ENCODE assay signal across 8 cellular contexts in the genomic region with DNA sequence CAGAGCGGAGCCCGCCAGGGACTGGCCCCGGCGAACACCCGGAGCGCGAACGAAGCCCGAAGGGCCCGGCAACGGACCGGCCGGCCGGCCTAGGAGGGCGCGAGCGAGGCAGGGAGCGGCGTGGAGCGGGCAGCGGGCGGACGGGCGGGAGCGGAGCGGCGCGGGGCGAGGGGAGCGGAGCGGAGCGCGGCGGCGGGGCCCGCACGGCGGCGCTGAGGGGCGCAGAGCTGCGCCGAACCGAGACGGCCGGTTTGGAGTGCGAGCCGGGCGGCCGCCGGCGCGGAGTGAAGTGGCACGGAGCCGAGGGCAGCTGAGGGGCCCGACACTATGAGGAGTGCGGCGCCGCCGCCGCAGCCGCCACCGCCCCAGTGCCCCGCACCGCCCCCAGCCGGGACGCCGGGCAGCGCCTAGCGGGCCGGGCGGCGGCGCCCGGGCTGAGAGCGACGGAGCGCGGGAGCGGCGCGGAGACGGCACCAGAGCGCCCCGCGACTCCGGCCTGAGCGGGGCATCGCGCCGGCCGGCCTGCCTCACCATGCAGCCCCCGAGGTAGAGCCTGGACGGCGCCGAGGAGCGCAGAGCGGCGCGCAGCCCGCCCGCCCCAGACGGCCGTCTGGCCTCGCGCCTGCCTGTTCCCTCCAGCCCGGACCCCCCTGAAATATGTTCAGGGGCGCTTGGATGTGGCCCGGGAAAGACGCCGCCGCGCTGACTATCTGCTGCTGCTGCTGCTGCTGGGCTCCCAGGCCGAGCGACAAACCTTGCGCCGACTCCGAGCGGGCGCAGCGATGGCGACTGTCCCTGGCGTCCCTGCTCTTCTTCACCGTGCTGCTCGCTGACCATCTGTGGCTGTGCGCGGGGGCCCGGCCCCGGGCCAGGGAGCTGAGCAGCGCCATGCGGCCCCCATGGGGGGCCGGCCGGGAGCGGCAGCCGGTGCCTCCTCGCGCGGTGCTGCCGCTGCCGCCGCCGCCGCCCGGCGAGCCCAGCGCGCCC. TPM values are rescaled to one million over a fixed set of nuclear protein-coding genes. Genes with fewer than 3 reads are reported as not detected.
A peak's percentile ranks its signal among the peaks of the same experiment; 100 is the strongest.
DNase-seq lines count a peak whose midpoint lies in the region; ATAC-seq and TF ChIP-seq lines count a peak whose summit lies in the region.

No MANE protein-coding gene starts in this region.

- DNase-seq in DMS 273 (lab: John Stamatoyannopoulos, UW; ENCODE audit: unreplicated experiment) (peak; percentile 69), DMS 273 treated with DMSO at 0.1 percent for 48 hours (lab: John Stamatoyannopoulos, UW) (no peak), smooth muscle cell (lab: John Stamatoyannopoulos, UW; ENCODE audit: unreplicated experiment) (no peak), T-helper 9 cell (no peak)

- H3K4me3 ChIP-seq in iPS-11a (ENCODE audit: low read depth, low read length) (peak overlapping the region; percentile 45), smooth muscle cell (peak overlapping the region; percentile 48)

- WGBS in smooth muscle cell (ENCODE audit: low lambda C conversion rate), result 29% methylated on average over 108 of the region's 146 CpGs

- H3K4me2 ChIP-seq in smooth muscle cell, result peak overlapping the region; percentile 87

- H3F3A ChIP-seq in smooth muscle cell (ENCODE audit: low read depth), result no peaks in the 10 kb centered on the region

- no peaks in the 10 kb centered on the region for H3K4me1 ChIP-seq in smooth muscle cell (ENCODE audit: low read depth)

- H3K9ac ChIP-seq in smooth muscle cell (ENCODE audit: low read depth), result no peak overlapping the region

- no peaks in the 10 kb centered on the region for H3K36me3 ChIP-seq in smooth muscle cell (ENCODE audit: low read depth)

- no peak for TF ChIP-seq CTCF in smooth muscle cell (IDR thresholded peaks at IDR 0.05; ENCODE audit: borderline replicate concordance, insufficient read depth, poor library complexity, severe bottlenecking)

- no peaks in the 10 kb centered on the region for H4K20me1 ChIP-seq in smooth muscle cell (ENCODE audit: low read depth)

- H2AFZ ChIP-seq in smooth muscle cell (ENCODE audit: low read depth), result no peak overlapping the region

- H3K27me3 ChIP-seq in smooth muscle cell (ENCODE audit: low read depth), result peaks cover 24% of the 10 kb centered on the region

- ATAC-seq in SK-N-SH treated with all-trans-retinoic acid at 6 μM for 48 hours (peak; percentile 30), GM18498 (IDR thresholded peaks at IDR 0.05; ENCODE audit: unreplicated experiment) (no peak), HG03565 (IDR thresholded peaks at IDR 0.05; ENCODE audit: unreplicated experiment) (no peak)

- no peaks in the 10 kb centered on the region for H3K9me3 ChIP-seq in smooth muscle cell (replicated peaks; ENCODE audit: low read depth)

- H3K27ac ChIP-seq in smooth muscle cell (ENCODE audit: low read depth), result no peak overlapping the region

- no peaks in the 10 kb centered on the region for H3K79me2 ChIP-seq in smooth muscle cell (ENCODE audit: low read depth)

TF ChIP-seq in SK-N-SH treated with all-trans-retinoic acid at 6 μM for 48 hours, 23 proteins besides CTCF, POLR2A, EP300 and RAD21:
- TF ChIP-seq, protein P1, sequence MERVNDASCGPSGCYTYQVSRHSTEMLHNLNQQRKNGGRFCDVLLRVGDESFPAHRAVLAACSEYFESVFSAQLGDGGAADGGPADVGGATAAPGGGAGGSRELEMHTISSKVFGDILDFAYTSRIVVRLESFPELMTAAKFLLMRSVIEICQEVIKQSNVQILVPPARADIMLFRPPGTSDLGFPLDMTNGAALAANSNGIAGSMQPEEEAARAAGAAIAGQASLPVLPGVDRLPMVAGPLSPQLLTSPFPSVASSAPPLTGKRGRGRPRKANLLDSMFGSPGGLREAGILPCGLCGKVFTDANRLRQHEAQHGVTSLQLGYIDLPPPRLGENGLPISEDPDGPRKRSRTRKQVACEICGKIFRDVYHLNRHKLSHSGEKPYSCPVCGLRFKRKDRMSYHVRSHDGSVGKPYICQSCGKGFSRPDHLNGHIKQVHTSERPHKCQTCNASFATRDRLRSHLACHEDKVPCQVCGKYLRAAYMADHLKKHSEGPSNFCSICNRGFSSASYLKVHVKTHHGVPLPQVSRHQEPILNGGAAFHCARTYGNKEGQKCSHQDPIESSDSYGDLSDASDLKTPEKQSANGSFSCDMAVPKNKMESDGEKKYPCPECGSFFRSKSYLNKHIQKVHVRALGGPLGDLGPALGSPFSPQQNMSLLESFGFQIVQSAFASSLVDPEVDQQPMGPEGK (CRISPR knock-in tag; IDR thresholded peaks at IDR 0.05; ENCODE audit: borderline replicate concordance), result no peak

RNA-seq across cellular contexts. Expression of a gene that starts 0.8 kb away (rescaled TPM):
- not detected in 2 replicates for total RNA-seq in smooth muscle cell
- not detected in 2 replicates for polyA plus RNA-seq in smooth muscle cell
